In genomic region chr16:11245988-11246387, GRCh38 we compare ENCODE assay signal across 17 cellular contexts. TPM values are rescaled to one million over a fixed set of nuclear protein-coding genes. Genes with fewer than 3 reads are reported as not detected.
DNase-seq lines count a peak whose midpoint lies in the region; ATAC-seq and TF ChIP-seq lines count a peak whose summit lies in the region.
"Had no signal": no experiment of that assay in that cellular context is flagged by ENCODE, and none has a peak within 500 bp of the region (broad histone marks: within the 10 kb centered on the region; RNA-seq: fewer than 3 reads in every experiment).

No MANE protein-coding gene starts in this region.

- TF ChIP-seq CTCF in activated CD8-positive, alpha-beta T cell treated with anti-CD3 and anti-CD28 coated beads for 36 hours (IDR thresholded peaks at IDR 0.05), result no peak

- H3K36me3 Mint-ChIP-seq in activated naive CD4-positive, alpha-beta T cell treated with anti-CD3 and anti-CD28 coated beads, Interleukin-2, amount 50 U/mL, for 72 hours, result peaks cover 0 to 18% of the 10 kb centered on the region in 2 donors
- peaks cover 20% of the 10 kb centered on the region for H3K36me3 Mint-ChIP-seq in activated CD8-positive, alpha-beta T cell treated with anti-CD3 and anti-CD28 coated beads for 36 hours (ENCODE audit: low read depth)
- H3K36me3 Mint-ChIP-seq: type B pancreatic cell had no signal

- CTCF ChIA-PET in activated CD8-positive, alpha-beta T cell treated with anti-CD3 and anti-CD28 coated beads for 36 hours (lab: Charles Lee), result interaction anchor here (0.8 to 2.1 kb wide), 7 partner anchors 8 to 282 kb away, joined by 3 to 9 read pairs (median 3); no protein-coding TSS in a partner anchor

- POLR2A ChIA-PET in activated CD8-positive, alpha-beta T cell treated with anti-CD3 and anti-CD28 coated beads for 36 hours (lab: Charles Lee), result interaction anchor here (0.7 to 2.1 kb wide), 6 partner anchors 9 to 210 kb away, joined by 3 to 17 read pairs (median 4); partner anchors contain the start of gene SOCS1

- H3K27me3 Mint-ChIP-seq in activated CD8-positive, alpha-beta T cell treated with anti-CD3 and anti-CD28 coated beads for 36 hours, result no peaks in the 10 kb centered on the region
- H3K27me3 Mint-ChIP-seq: activated naive CD8-positive, alpha-beta T cell; CD4-positive, CD25-positive, alpha-beta regulatory T cell; T-cell; type B pancreatic cell had no signal

- peak; percentile 18 to 64 for ATAC-seq in activated naive CD4-positive, alpha-beta T cell treated with anti-CD3 and anti-CD28 coated beads, Interleukin-2, amount 50 U/mL, for 72 hours
- peak; percentile 45 for ATAC-seq in activated CD8-positive, alpha-beta T cell treated with anti-CD3 and anti-CD28 coated beads for 36 hours
- peak; percentile 44 for ATAC-seq in stimulated activated naive CD8-positive, alpha-beta T cell treated with anti-CD3 and anti-CD28 coated beads, Interleukin-15, Interleukin-2, amounts not matched to agents 100 U/mL and 50 U/mL, for 24 hours
- ATAC-seq in GM21423 (IDR thresholded peaks at IDR 0.05; ENCODE audit: unreplicated experiment), result no peak
- ATAC-seq: body of pancreas, left lung, T-cell had no signal

- no peak for DNase-seq in activated naive CD4-positive, alpha-beta T cell treated with anti-CD3 and anti-CD28 coated beads, Interleukin-2, amount 50 U/mL, for 72 hours (ENCODE audit: low spot score in 2 of 2)
- DNase-seq in activated naive CD4-positive, alpha-beta T cell treated with anti-CD3 and anti-CD28 coated beads, Interleukin-2, amount 50 U/mL, for 16 hours, result no peak
- DNase-seq in activated CD8-positive, alpha-beta T cell treated with anti-CD3 and anti-CD28 coated beads for 36 hours, result peak; percentile 62
- no peak for DNase-seq in stimulated activated naive CD8-positive, alpha-beta T cell treated with anti-CD3 and anti-CD28 coated beads, Interleukin-15, Interleukin-2, amounts not matched to agents 100 U/mL and 50 U/mL, for 24 hours
- no peak for DNase-seq in COR-L47 (lab: John Stamatoyannopoulos, UW)
- DNase-seq: body of pancreas, head of caudate nucleus, left lung, midbrain, NCI-H1436 treated with DMSO at 0.1 percent for 48 hours, NCI-H526, SHP77 treated with DMSO at 0.1 percent for 48 hours, T-cell had no signal

- H3K27ac Mint-ChIP-seq in activated naive CD4-positive, alpha-beta T cell treated with anti-CD3 and anti-CD28 coated beads, Interleukin-2, amount 50 U/mL, for 72 hours, result peak overlapping the region in 1 of 2 donors; percentile 97
- H3K27ac Mint-ChIP-seq in activated CD8-positive, alpha-beta T cell treated with anti-CD3 and anti-CD28 coated beads for 36 hours, result no peak overlapping the region
- H3K27ac Mint-ChIP-seq: T-cell, type B pancreatic cell had no signal

- no peak overlapping the region for H3K4me3 Mint-ChIP-seq in activated CD8-positive, alpha-beta T cell treated with anti-CD3 and anti-CD28 coated beads for 36 hours
- H3K4me3 Mint-ChIP-seq: activated naive CD8-positive, alpha-beta T cell; T-cell; type B pancreatic cell had no signal

- H3K4me1 Mint-ChIP-seq in activated CD8-positive, alpha-beta T cell treated with anti-CD3 and anti-CD28 coated beads for 36 hours (ENCODE audit: low read depth), result peaks cover 37% of the 10 kb centered on the region

- H3K9me3 Mint-ChIP-seq in activated naive CD4-positive, alpha-beta T cell treated with anti-CD3 and anti-CD28 coated beads, Interleukin-2, amount 50 U/mL, for 72 hours, result no peaks in the 10 kb centered on the region
- peaks cover 4% of the 10 kb centered on the region for H3K9me3 Mint-ChIP-seq in activated CD8-positive, alpha-beta T cell treated with anti-CD3 and anti-CD28 coated beads for 36 hours
- H3K9me3 Mint-ChIP-seq: CD4-positive, CD25-positive, alpha-beta regulatory T cell; T-cell had no signal

- intact Hi-C loops in activated CD8-positive, alpha-beta T cell treated with anti-CD3 and anti-CD28 coated beads for 36 hours (cut with micrococcal nuclease), result no loop called here

RNA-seq across cellular contexts. Expression of gene SOCS1, which starts 10.0 kb away (rescaled TPM):
- 100 to 1,000 TPM in 1 of 2 donors, 10 to 100 TPM in 1; 57.0 to 123 TPM for total RNA-seq in activated naive CD4-positive, alpha-beta T cell treated with anti-CD3 and anti-CD28 coated beads, Interleukin-2, amount 50 U/mL, for 72 hours
- 10 to 100 TPM; 75.7 to 75.8 TPM for total RNA-seq in activated CD8-positive, alpha-beta T cell treated with anti-CD3 and anti-CD28 coated beads for 36 hours

RNA-seq across cellular contexts. Expression of gene TNP2, which starts 23.1 kb away (rescaled TPM):
- not detected for total RNA-seq in activated naive CD4-positive, alpha-beta T cell treated with anti-CD3 and anti-CD28 coated beads, Interleukin-2, amount 50 U/mL, for 72 hours
- total RNA-seq in activated CD8-positive, alpha-beta T cell treated with anti-CD3 and anti-CD28 coated beads for 36 hours, result not detected
- total RNA-seq: body of pancreas; CD4-positive, CD25-positive, alpha-beta regulatory T cell; left lung; T-cell had no signal

RNA-seq across cellular contexts. Expression of gene PRM3, which starts 27.4 kb away (rescaled TPM):
- total RNA-seq in activated naive CD4-positive, alpha-beta T cell treated with anti-CD3 and anti-CD28 coated beads, Interleukin-2, amount 50 U/mL, for 72 hours, result not detected
- not detected for total RNA-seq in activated CD8-positive, alpha-beta T cell treated with anti-CD3 and anti-CD28 coated beads for 36 hours
- total RNA-seq: body of pancreas; CD4-positive, CD25-positive, alpha-beta regulatory T cell; left lung; T-cell had no signal

RNA-seq across cellular contexts. Expression of gene PRM2, which starts 30.3 kb away (rescaled TPM):
- not detected for total RNA-seq in activated naive CD4-positive, alpha-beta T cell treated with anti-CD3 and anti-CD28 coated beads, Interleukin-2, amount 50 U/mL, for 72 hours
- total RNA-seq in activated CD8-positive, alpha-beta T cell treated with anti-CD3 and anti-CD28 coated beads for 36 hours, result not detected
- total RNA-seq: body of pancreas; CD4-positive, CD25-positive, alpha-beta regulatory T cell; left lung; T-cell had no signal

RNA-seq across cellular contexts. Expression of gene PRM1, which starts 35.1 kb away (rescaled TPM):
- not detected for total RNA-seq in activated naive CD4-positive, alpha-beta T cell treated with anti-CD3 and anti-CD28 coated beads, Interleukin-2, amount 50 U/mL, for 72 hours
- not detected for total RNA-seq in activated CD8-positive, alpha-beta T cell treated with anti-CD3 and anti-CD28 coated beads for 36 hours
- total RNA-seq: body of pancreas; CD4-positive, CD25-positive, alpha-beta regulatory T cell; left lung; T-cell had no signal
